ENCODE assay signal across 21 cellular contexts in genomic region chr11:88036701-88037100, GRCh38.
DNase-seq lines count a peak whose midpoint lies in the region; ATAC-seq, FAIRE-seq and TF ChIP-seq lines count a peak whose summit lies in the region.
"Had no signal": no experiment of that assay in that cellular context is flagged by ENCODE, and none has a peak within 500 bp of the region (broad histone marks: within the 10 kb centered on the region; RNA-seq: fewer than 3 reads in every experiment).

No MANE protein-coding gene starts in this region.

- H4K20me1 ChIP-seq in SK-N-SH (ENCODE audit: insufficient read depth): no peaks in the 10 kb centered on the region
- H4K20me1 ChIP-seq: BLaER1 had no signal

- no peak overlapping the region for H3K4me2 ChIP-seq in SK-N-SH
- H3K4me2 ChIP-seq: BLaER1 had no signal

- no peak overlapping the region for H2AFZ ChIP-seq in SK-N-SH (ENCODE audit: low read depth)

- H3K27ac ChIP-seq in pancreas (no peak overlapping the region), SK-N-SH (ENCODE audit: low read depth in 2 of 2, low read length in 1 of 2) (no peak overlapping the region)
- H3K27ac ChIP-seq: 22Rv1, BLaER1 had no signal

- CTCF ChIA-PET in SK-N-SH (lab: Yijun Ruan, JAX): interaction anchor here (1.6 kb wide), 1 partner anchor 21 kb away, joined by 5 read pairs; no protein-coding TSS in a partner anchor

- TF ChIP-seq CTCF in bronchial epithelial cell (IDR thresholded peaks at IDR 0.05; ENCODE audit: insufficient read depth, low read length, severe bottlenecking) (no peak), pancreas (IDR thresholded peaks at IDR 0.05) (no peak), SK-N-SH (IDR thresholded peaks at IDR 0.05) (no peak)

- H3K9me3 ChIP-seq in pancreas (no peaks in the 10 kb centered on the region), SK-N-SH (no peaks in the 10 kb centered on the region)
- H3K9me3 ChIP-seq: BE2C, BLaER1, Caco-2 had no signal

- H3K9ac ChIP-seq in SK-N-SH: no peak overlapping the region
- H3K9ac ChIP-seq: BLaER1 had no signal

- H3K4me1 ChIP-seq in pancreas (peaks cover 16 to 26% (median 23%) of the 10 kb centered on the region in 3 donors), SK-N-SH (ENCODE audit: control insufficient read depth in 1 of 2, insufficient read depth in 2 of 2, low read depth in 1 of 2, low read length in 1 of 2) (no peaks in the 10 kb centered on the region)
- H3K4me1 ChIP-seq: BE2C, BLaER1, Caco-2 had no signal

- intact Hi-C loops in pancreas (cut with DNase I): no loop called here

- no peak for TF ChIP-seq EP300 in SK-N-SH (IDR thresholded peaks at IDR 0.05; ENCODE audit: borderline replicate concordance in 1 of 2, low read depth in 1 of 2, low read length in 1 of 2)

- DNase-seq in bronchial epithelial cell (ENCODE audit: low read depth) (peak; percentile 57), pancreas (no peak), SK-N-SH (no peak), H4 (ENCODE audit: low spot score) (no peak)
- DNase-seq: ACHN; BE2C; C1 segment of cervical spinal cord; Caco-2; Calu3; CD4-positive, CD25-positive, alpha-beta regulatory T cell; CD8-positive, alpha-beta T cell; DMS79 treated with DMSO at 0.1 percent for 48 hours; GF-D8 had no signal

- POLR2A ChIA-PET in SK-N-SH (lab: Yijun Ruan, JAX): no interaction called here

- FAIRE-seq in A204.1 (lab: Jason Lieb, UNC): peak; percentile 35
- FAIRE-seq in bronchial epithelial cell (lab: Jason Lieb, UNC): no peak
- FAIRE-seq in islet of Langerhans (lab: Jason Lieb, UNC): peak; percentile 36
- peak; percentile 54 for FAIRE-seq in pancreas (lab: Jason Lieb, UNC)
- FAIRE-seq: D721Med, G401.6, GM12891 had no signal

- H3K79me2 ChIP-seq in SK-N-SH (ENCODE audit: insufficient read depth): no peaks in the 10 kb centered on the region

- no peak for TF ChIP-seq RAD21 in SK-N-SH (IDR thresholded peaks at IDR 0.05; ENCODE audit: low read length)

- no peaks in the 10 kb centered on the region for H3F3A ChIP-seq in SK-N-SH (replicated peaks; ENCODE audit: insufficient read depth)

- ATAC-seq in pancreas (no peak), GM21515 (IDR thresholded peaks at IDR 0.05; ENCODE audit: unreplicated experiment) (no peak)
- ATAC-seq: CD8-positive, alpha-beta T cell had no signal

- H3K36me3 ChIP-seq in bronchial epithelial cell (ENCODE audit: control insufficient read depth, insufficient read depth, low read length) (no peaks in the 10 kb centered on the region), pancreas (no peaks in the 10 kb centered on the region), SK-N-SH (replicated peaks in 1 of 2; ENCODE audit: control insufficient read depth in 1 of 2, insufficient read depth in 2 of 2, low read length in 1 of 2) (no peaks in the 10 kb centered on the region)
- H3K36me3 ChIP-seq: BE2C, BLaER1 had no signal

- H3K4me3 ChIP-seq in bronchial epithelial cell (ENCODE audit: low read depth, low read length) (no peak overlapping the region), pancreas (no peak overlapping the region), SK-N-SH (ENCODE audit: low read depth in 2 of 2, low read length in 1 of 2) (no peak overlapping the region)
- H3K4me3 ChIP-seq: BLaER1 had no signal

- no peaks in the 10 kb centered on the region for H3K9me2 ChIP-seq in SK-N-SH

- no peaks in the 10 kb centered on the region for H3K27me3 ChIP-seq in bronchial epithelial cell (ENCODE audit: control insufficient read depth, insufficient read depth, low read length)
- no peaks in the 10 kb centered on the region for H3K27me3 ChIP-seq in pancreas
- no peaks in the 10 kb centered on the region; the same call in 1 of the 2 replicates for H3K27me3 ChIP-seq in SK-N-SH (ENCODE audit: insufficient read depth)
- H3K27me3 ChIP-seq: BE2C, BLaER1 had no signal

TF ChIP-seq in SK-N-SH, 30 proteins besides CTCF, POLR2A, EP300 and RAD21:
- TF ChIP-seq RXRA (IDR thresholded peaks at IDR 0.05; ENCODE audit: borderline replicate concordance, low read depth) (no peak), PBX3 (IDR thresholded peaks at IDR 0.05) (no peak), FOXJ3 (CRISPR knock-in tag; IDR thresholded peaks at IDR 0.05) (no peak), GATA2 (CRISPR knock-in tag; IDR thresholded peaks at IDR 0.05) (no peak), IRF3 (IDR thresholded peaks at IDR 0.05; ENCODE audit: low read depth, low read length) (no peak), USF2 (IDR thresholded peaks at IDR 0.05; ENCODE audit: borderline replicate concordance, low read depth, low read length) (no peak), POLR2AphosphoS5 (IDR thresholded peaks at IDR 0.05; ENCODE audit: low read depth, low read length) (no peak), CHD2 (IDR thresholded peaks at IDR 0.05; ENCODE audit: low read length, partially characterized antibody) (no peak), RCOR1 (IDR thresholded peaks at IDR 0.05; ENCODE audit: low read length) (no peak), SIN3A (IDR thresholded peaks at IDR 0.05; ENCODE audit: borderline replicate concordance, low read depth, low read length) (no peak), NFIC (IDR thresholded peaks at IDR 0.05; ENCODE audit: borderline replicate concordance) (no peak), RFX5 (IDR thresholded peaks at IDR 0.05; ENCODE audit: low read length) (no peak), TEAD4 (IDR thresholded peaks at IDR 0.05; ENCODE audit: borderline replicate concordance, insufficient read depth) (no peak), MEF2A (IDR thresholded peaks at IDR 0.05; ENCODE audit: borderline replicate concordance, low read depth) (no peak)
